In genomic region chr11:46677991-46678740, GRCh38 we compare ENCODE assay signal across 1 cellular context.
TF ChIP-seq lines count a peak whose summit lies in the region.

No MANE protein-coding gene starts in this region.

TF ChIP-seq in GM23338, 12 proteins besides CTCF, POLR2A, EP300 and RAD21 (continued from another document):
- TF ChIP-seq REST (IDR thresholded peaks at IDR 0.05; ENCODE audit: unreplicated experiment) (no peak), ZNF462 (CRISPR knock-in tag; IDR thresholded peaks at IDR 0.05) (no peak), CREB1 (CRISPR knock-in tag; IDR thresholded peaks at IDR 0.05; ENCODE audit: low read depth) (no peak), ZNF331 (CRISPR knock-in tag; IDR thresholded peaks at IDR 0.05; ENCODE audit: low read depth) (no peak), EZH2phosphoT487 (IDR thresholded peaks at IDR 0.05; ENCODE audit: unreplicated experiment) (no peak), NANOG (IDR thresholded peaks at IDR 0.05; ENCODE audit: borderline replicate concordance) (no peak)
